In the genomic region with DNA sequence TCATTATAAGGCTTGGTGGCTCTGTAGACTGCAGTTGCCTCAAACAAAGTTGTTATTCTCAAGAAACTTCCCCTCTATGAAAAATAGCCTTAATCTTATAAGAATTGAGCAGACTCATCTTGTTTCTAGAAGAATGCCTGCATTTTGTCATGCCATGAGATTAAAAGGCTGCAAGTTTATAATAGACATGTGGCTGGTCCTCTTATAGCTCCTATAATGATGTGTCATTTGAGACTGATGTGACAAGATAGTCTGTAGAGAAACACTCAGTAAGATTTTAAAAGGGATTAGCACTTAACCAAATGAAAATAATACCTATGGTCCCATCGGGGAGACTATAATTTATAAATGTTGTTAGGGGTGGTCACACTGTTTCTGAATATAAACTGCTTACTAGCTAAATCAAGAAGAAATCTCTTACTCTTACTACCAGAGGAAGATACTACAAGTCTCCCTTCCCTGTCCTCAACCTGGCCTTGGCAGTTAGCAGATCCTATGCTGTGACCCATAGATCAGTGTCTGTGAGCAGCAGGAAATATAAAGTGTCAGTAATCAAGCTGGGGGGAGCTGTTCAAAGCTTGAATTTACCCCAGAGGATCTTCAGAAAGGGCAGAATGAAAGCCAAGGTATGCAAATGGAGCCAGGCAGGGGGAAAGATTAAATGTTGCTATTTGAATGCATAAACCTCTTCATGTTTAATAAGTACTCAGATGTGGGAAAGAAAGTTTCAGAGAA, we compare ENCODE assay signal across 24 cellular contexts.
"Had no signal": no experiment of that assay in that cellular context is flagged by ENCODE, and none has a peak within 500 bp of the region (broad histone marks: within the 10 kb centered on the region; RNA-seq: fewer than 3 reads in every experiment).

No MANE protein-coding gene starts in this region.

- H3K4me3 ChIP-seq: body of pancreas, lung, tibial artery had no signal

- H3K9me3 ChIP-seq: body of pancreas had no signal

- H3K36me3 Mint-ChIP-seq: activated naive CD4-positive, alpha-beta T cell treated with anti-CD3 and anti-CD28 coated beads, Interleukin-2, amount 50 U/mL, for 24 hours; stimulated activated effector memory CD8-positive, alpha-beta T cell treated with anti-CD3 and anti-CD28 coated beads, Interleukin-12 subunit alpha, Interleukin-12 subunit beta, amount 100 ng/mL, for 72 hours; T-cell had no signal

- H3K27ac Mint-ChIP-seq: activated CD8-positive, alpha-beta T cell treated with anti-CD3 and anti-CD28 coated beads, Interleukin-2, amount 10 ng/mL, durations not matched to agents 7 days and 5 days; activated naive CD4-positive, alpha-beta T cell treated with anti-CD3 and anti-CD28 coated beads, Interleukin-2, amount 50 U/mL, for 24 hours; dendritic cell treated with granulocyte-macrophage colony-stimulating factor and Interleukin-4, amounts not matched to agents 40 ng/mL and 50 ng/mL, for 4 days; naive thymus-derived CD4-positive, alpha-beta T cell; progenitor cell of endocrine pancreas; stimulated activated effector memory CD8-positive, alpha-beta T cell treated with anti-CD3 and anti-CD28 coated beads, Interleukin-12 subunit alpha, Interleukin-12 subunit beta, amount 100 ng/mL, for 72 hours; stimulated activated naive CD8-positive, alpha-beta T cell treated with anti-CD3 and anti-CD28 coated beads, Interleukin-15, amount 100 ng/mL, for 72 hours; T-cell; T-helper 2 cell treated with Interferon-gamma antibody and Interleukin-4, amounts not matched to agents 5 μg/mL and 100 μg/mL, for 36 hours had no signal

- H3K27me3 Mint-ChIP-seq: activated naive CD4-positive, alpha-beta T cell treated with anti-CD3 and anti-CD28 coated beads, Interleukin-2, amount 50 U/mL, for 24 hours; dendritic cell treated with granulocyte-macrophage colony-stimulating factor and Interleukin-4, amounts not matched to agents 40 ng/mL and 50 ng/mL, for 4 days; progenitor cell of endocrine pancreas; stimulated activated naive CD8-positive, alpha-beta T cell treated with anti-CD3 and anti-CD28 coated beads, Interleukin-15, amount 100 ng/mL, for 72 hours; T-cell had no signal

- H3K27me3 ChIP-seq: body of pancreas, tibial artery had no signal

- H3K27ac ChIP-seq: body of pancreas, tibial artery, VCaP had no signal

- H3K4me1 ChIP-seq: body of pancreas had no signal

- H3K4me3 Mint-ChIP-seq: activated CD8-positive, alpha-beta T cell treated with anti-CD3 and anti-CD28 coated beads, Interleukin-2, amount 10 ng/mL, durations not matched to agents 7 days and 5 days; activated naive CD4-positive, alpha-beta T cell treated with anti-CD3 and anti-CD28 coated beads, Interleukin-2, amount 50 U/mL, for 24 hours; dendritic cell treated with granulocyte-macrophage colony-stimulating factor and Interleukin-4, amounts not matched to agents 40 ng/mL and 50 ng/mL, for 4 days; naive thymus-derived CD4-positive, alpha-beta T cell; stimulated activated effector memory CD8-positive, alpha-beta T cell treated with anti-CD3 and anti-CD28 coated beads, Interleukin-12 subunit alpha, Interleukin-12 subunit beta, amount 100 ng/mL, for 72 hours; stimulated activated naive CD8-positive, alpha-beta T cell treated with anti-CD3 and anti-CD28 coated beads, Interleukin-15, amount 100 ng/mL, for 72 hours; T-cell; T-helper 2 cell treated with Interferon-gamma antibody and Interleukin-4, amounts not matched to agents 5 μg/mL and 100 μg/mL, for 36 hours had no signal

- H3K4me1 Mint-ChIP-seq: activated naive CD4-positive, alpha-beta T cell treated with anti-CD3 and anti-CD28 coated beads, Interleukin-2, amount 50 U/mL, for 24 hours; naive thymus-derived CD4-positive, alpha-beta T cell; stimulated activated naive CD8-positive, alpha-beta T cell treated with anti-CD3 and anti-CD28 coated beads, Interleukin-15, amount 100 ng/mL, for 72 hours; T-cell had no signal

- DNase-seq: activated CD4-positive, alpha-beta T cell treated with anti-CD3 and anti-CD28 coated beads for 1 hour; activated CD4-positive, alpha-beta T cell treated with anti-CD3 and anti-CD28 coated beads, Interleukin-2, amount 50 U/mL, for 1 hour; activated CD8-positive, alpha-beta T cell treated with anti-CD3 and anti-CD28 coated beads, Interleukin-2, amount 10 ng/mL, durations not matched to agents 7 days and 5 days; activated gamma-delta T cell treated with Interleukin-2 at 50 U/mL for 16 hours; activated T-cell treated with anti-CD3 and anti-CD28 coated beads, Interleukin-2, amount 50 U/mL, for 1 hour; anterior cingulate cortex; body of pancreas; caudate nucleus; effector CD4-positive, alpha-beta T cell; erythroblast; foreskin fibroblast; hippocampal formation; naive thymus-derived CD4-positive, alpha-beta T cell; stimulated activated CD4-positive, alpha-beta T cell treated with anti-CD3 and anti-CD28 coated beads, Interleukin-1b, Interleukin-23, amount 100 ng/mL, for 48 hours; stimulated activated naive CD8-positive, alpha-beta T cell treated with anti-CD3 and anti-CD28 coated beads, Interleukin-15, amount 100 ng/mL, for 72 hours; T-cell; tibial artery had no signal

- ATAC-seq: activated CD8-positive, alpha-beta T cell treated with anti-CD3 and anti-CD28 coated beads, Interleukin-2, amount 10 ng/mL, durations not matched to agents 7 days and 5 days; body of pancreas; naive thymus-derived CD4-positive, alpha-beta T cell; stimulated activated effector memory CD8-positive, alpha-beta T cell treated with anti-CD3 and anti-CD28 coated beads, Interleukin-12 subunit alpha, Interleukin-12 subunit beta, amount 100 ng/mL, for 72 hours; stimulated activated naive CD8-positive, alpha-beta T cell treated with anti-CD3 and anti-CD28 coated beads, Interleukin-15, amount 100 ng/mL, for 72 hours; T-cell had no signal

- H3K36me3 ChIP-seq: tibial artery had no signal
